In genomic region chr11:8263769-8264410, GRCh38 we compare ENCODE assay signal across 9 cellular contexts. TPM values are rescaled to one million over a fixed set of nuclear protein-coding genes. Genes with fewer than 3 reads are reported as not detected.
DNase-seq lines count a peak whose midpoint lies in the region; ATAC-seq and TF ChIP-seq lines count a peak whose summit lies in the region.
"Had no signal": no experiment of that assay in that cellular context is flagged by ENCODE, and none has a peak within 500 bp of the region (broad histone marks: within the 10 kb centered on the region; RNA-seq: fewer than 3 reads in every experiment).

TSS of gene LMO1 (minus strand) at chr11:8263878. CDS start at chr11:8263362, 516 bp downstream.

- peak within 1 kb of the TSS; percentile 68 for H3K4me3 Mint-ChIP-seq in activated T-cell treated with anti-CD3 and anti-CD28 coated beads, Interleukin-2, amount 50 U/mL, for 4 hours
- peak within 1 kb of the TSS; percentile 58 for H3K4me3 Mint-ChIP-seq in natural killer cell treated with Interleukin-12 subunit alpha and Interleukin-12 subunit beta and Interleukin-15 and Interleukin-18, amount 100 ng/mL, for 72 hours
- peak within 1 kb of the TSS; percentile 74 for H3K4me3 Mint-ChIP-seq in stimulated activated memory B cell treated with anti-CD40 and anti-IgM and Interleukin-4, amounts not matched to agents 10 μg/mL and 1 μg/mL and 100 μg/mL, for 72 hours

- TF ChIP-seq POLR2A in IMR-90 (IDR thresholded peaks at IDR 0.05; ENCODE audit: low read depth, low read length), result no peak

- H2AK9ac ChIP-seq in IMR-90 (replicated peaks; ENCODE audit: low read depth, low read length, poor library complexity), result peak within 1 kb of the TSS; percentile 56

- no peak within 1 kb of the TSS for H2BK120ac ChIP-seq in IMR-90 (ENCODE audit: low read depth, low read length)

- no peaks in the 10 kb centered on the region for H3K9me1 ChIP-seq in IMR-90 (ENCODE audit: insufficient read depth, low read length)

- H2BK20ac ChIP-seq in IMR-90 (ENCODE audit: low read depth, low read length), result no peak within 1 kb of the TSS

- POLR2A ChIA-PET in IMR-90 (lab: Charles Lee; ENCODE audit: unreplicated experiment), result no interaction called here

- H3K27ac Mint-ChIP-seq in natural killer cell treated with Interleukin-12 subunit alpha and Interleukin-12 subunit beta and Interleukin-15 and Interleukin-18, amount 100 ng/mL, for 72 hours, result no peak within 1 kb of the TSS
- H3K27ac Mint-ChIP-seq in stimulated activated memory B cell treated with anti-CD40 and anti-IgM and Interleukin-4, amounts not matched to agents 10 μg/mL and 1 μg/mL and 100 μg/mL, for 72 hours, result no peak within 1 kb of the TSS

- peaks cover 9% of the 10 kb centered on the region for H3K4me1 Mint-ChIP-seq in activated T-cell treated with anti-CD3 and anti-CD28 coated beads, Interleukin-2, amount 50 U/mL, for 4 hours (ENCODE audit: low read depth)
- peaks cover 10 to 14% of the 10 kb centered on the region in 2 donors for H3K4me1 Mint-ChIP-seq in natural killer cell treated with Interleukin-12 subunit alpha and Interleukin-12 subunit beta and Interleukin-15 and Interleukin-18, amount 100 ng/mL, for 72 hours (ENCODE audit: low read depth in 2 of 2)
- peaks cover 28% of the 10 kb centered on the region for H3K4me1 Mint-ChIP-seq in stimulated activated memory B cell treated with anti-CD40 and anti-IgM and Interleukin-4, amounts not matched to agents 10 μg/mL and 1 μg/mL and 100 μg/mL, for 72 hours

- H3K27ac ChIP-seq in BLaER1 treated with 17β-estradiol and CSF1 and Interleukin-3, amounts not matched to agents 10 nM and 100 nM, result no peak within 1 kb of the TSS
- no peak within 1 kb of the TSS for H3K27ac ChIP-seq in IMR-90 (ENCODE audit: insufficient read depth, low read length)

- BruUV-seq in IMR-90 (replicated peaks; lab: Mats Ljungman, UMichigan), result no TSS peak

- CTCF ChIA-PET in IMR-90 (lab: Yijun Ruan, JAX), result interaction anchor here (0.7 to 2.5 kb wide), 8 partner anchors 9 to 272 kb away, joined by 3 to 9 read pairs (median 4); no protein-coding TSS in a partner anchor

- H2AK5ac ChIP-seq in IMR-90 (ENCODE audit: low read depth, low read length), result no peak within 1 kb of the TSS

- H3K27me3 ChIP-seq in BLaER1 treated with 17β-estradiol and CSF1 and Interleukin-3, amounts not matched to agents 10 nM and 100 nM, result peaks cover 90 to 100% (median 95%) of the 10 kb centered on the region in 11 experiments
- H3K27me3 ChIP-seq in IMR-90 (ENCODE audit: control insufficient read depth, insufficient read depth, low read length), result peaks cover 84% of the 10 kb centered on the region

- TF ChIP-seq RAD21 in IMR-90 (IDR thresholded peaks at IDR 0.05; ENCODE audit: low read length), result peak; percentile 58

- dilution Hi-C loops in IMR-90 (cut with HindIII; ENCODE audit: low sequenced_read_pairs, unreplicated experiment), result no loop called here

- peak within 1 kb of the TSS; percentile 84 for H2AFZ ChIP-seq in IMR-90 (replicated peaks; ENCODE audit: low read length, poor library complexity)

- no peaks in the 10 kb centered on the region for H3K79me1 ChIP-seq in IMR-90 (ENCODE audit: low read depth in 1 of 2, low read length in 2 of 2)

- WGBS in IMR-90 (ENCODE audit: extremely low coverage in 2 of 2, insufficient read length in 1 of 2), 2 experiments, result 4% methylated on average over 12 of the region's 22 CpGs; no CpG with 5 or more reads in 1 of the 2 experiments

- H3K23ac ChIP-seq in IMR-90 (ENCODE audit: low read depth, low read length), result no peak within 1 kb of the TSS

- intact Hi-C loops in IMR-90 (cut with micrococcal nuclease), result loop anchor here (1.0 to 5.0 kb wide), 4 partner anchors 39 to 258 kb away; no protein-coding TSS in a partner anchor

- no peaks in the 10 kb centered on the region for H3K36me3 ChIP-seq in BLaER1 treated with 17β-estradiol and CSF1 and Interleukin-3, amounts not matched to agents 10 nM and 100 nM
- no peaks in the 10 kb centered on the region for H3K36me3 ChIP-seq in IMR-90 (ENCODE audit: control insufficient read depth, insufficient read depth, low read length)

- no peak within 1 kb of the TSS for H3K18ac ChIP-seq in IMR-90 (ENCODE audit: low read depth, low read length)

- H2BK15ac ChIP-seq in IMR-90 (ENCODE audit: low read depth, low read length), result no peak within 1 kb of the TSS

- H2BK5ac ChIP-seq in IMR-90 (ENCODE audit: low read depth, low read length, poor library complexity, severe bottlenecking), result no peak within 1 kb of the TSS

- H3K9me3 ChIP-seq in BLaER1 treated with 17β-estradiol and CSF1 and Interleukin-3, amounts not matched to agents 10 nM and 100 nM (replicated peaks in 1 of 11), result no peaks in the 10 kb centered on the region
- H3K9me3 ChIP-seq in IMR-90 (ENCODE audit: control insufficient read depth, insufficient read depth, low read length), result no peaks in the 10 kb centered on the region

- H4K91ac ChIP-seq in IMR-90 (ENCODE audit: insufficient read depth, low read depth, low read length), result no peak within 1 kb of the TSS

- H4K5ac ChIP-seq in IMR-90 (ENCODE audit: low read depth, low read length), result no peak within 1 kb of the TSS

- DNase-seq in IMR-90, result peak; percentile 62
- peak; percentile 69 for DNase-seq in OCI-M1 (lab: John Stamatoyannopoulos, UW)
- DNase-seq in activated T-cell treated with anti-CD3 and anti-CD28 coated beads, Interleukin-2, amount 50 U/mL, for 4 hours, result peak; percentile 62
- peak; percentile 68 for DNase-seq in fibroblast of mammary gland (ENCODE audit: low read depth)
- no peak for DNase-seq in natural killer cell treated with Interleukin-12 subunit alpha and Interleukin-12 subunit beta and Interleukin-15 and Interleukin-18, amount 100 ng/mL, for 72 hours (ENCODE audit: low spot score)

- no peak within 1 kb of the TSS for H3K4ac ChIP-seq in IMR-90 (ENCODE audit: low read depth, low read length)

- no peak within 1 kb of the TSS for H3K14ac ChIP-seq in IMR-90 (replicated peaks; ENCODE audit: low read depth, low read length)

- H3K27me3 Mint-ChIP-seq in activated T-cell treated with anti-CD3 and anti-CD28 coated beads, Interleukin-2, amount 50 U/mL, for 4 hours (ENCODE audit: low read depth), result peaks cover 79% of the 10 kb centered on the region
- H3K27me3 Mint-ChIP-seq in natural killer cell treated with Interleukin-12 subunit alpha and Interleukin-12 subunit beta and Interleukin-15 and Interleukin-18, amount 100 ng/mL, for 72 hours, result peaks cover 26 to 52% of the 10 kb centered on the region in 2 donors
- H3K27me3 Mint-ChIP-seq in stimulated activated memory B cell treated with anti-CD40 and anti-IgM and Interleukin-4, amounts not matched to agents 10 μg/mL and 1 μg/mL and 100 μg/mL, for 72 hours, result peaks cover 88% of the 10 kb centered on the region

- H3K36me3 Mint-ChIP-seq in activated T-cell treated with anti-CD3 and anti-CD28 coated beads, Interleukin-2, amount 50 U/mL, for 4 hours (ENCODE audit: insufficient read depth), result no peaks in the 10 kb centered on the region
- H3K36me3 Mint-ChIP-seq in natural killer cell treated with Interleukin-12 subunit alpha and Interleukin-12 subunit beta and Interleukin-15 and Interleukin-18, amount 100 ng/mL, for 72 hours, result no peaks in the 10 kb centered on the region
- H3K36me3 Mint-ChIP-seq in stimulated activated memory B cell treated with anti-CD40 and anti-IgM and Interleukin-4, amounts not matched to agents 10 μg/mL and 1 μg/mL and 100 μg/mL, for 72 hours, result no peaks in the 10 kb centered on the region

- H3K9me3 Mint-ChIP-seq in activated T-cell treated with anti-CD3 and anti-CD28 coated beads, Interleukin-2, amount 50 U/mL, for 4 hours, result no peaks in the 10 kb centered on the region
- H3K9me3 Mint-ChIP-seq in natural killer cell treated with Interleukin-12 subunit alpha and Interleukin-12 subunit beta and Interleukin-15 and Interleukin-18, amount 100 ng/mL, for 72 hours, result no peaks in the 10 kb centered on the region
- H3K9me3 Mint-ChIP-seq in stimulated activated memory B cell treated with anti-CD40 and anti-IgM and Interleukin-4, amounts not matched to agents 10 μg/mL and 1 μg/mL and 100 μg/mL, for 72 hours, result no peaks in the 10 kb centered on the region

- H3K4me3 ChIP-seq in BLaER1 treated with 17β-estradiol and CSF1 and Interleukin-3, amounts not matched to agents 10 nM and 100 nM, result peak within 1 kb of the TSS; percentile 48 to 69 (median 58)
- H3K4me3 ChIP-seq in IMR-90 (ENCODE audit: insufficient read depth, low read depth, low read length), result peak within 1 kb of the TSS; percentile 27
- no peak within 1 kb of the TSS for H3K4me3 ChIP-seq in fibroblast of mammary gland (ENCODE audit: control insufficient read depth, low read depth, low read length)

- H4K20me1 ChIP-seq in BLaER1 treated with 17β-estradiol and CSF1 and Interleukin-3, amounts not matched to agents 10 nM and 100 nM, result peaks cover 0 to 52% (median 11%) of the 10 kb centered on the region in 11 experiments; a peak in 13 of 22 replicates
- H4K20me1 ChIP-seq in IMR-90 (ENCODE audit: insufficient read depth, low read length), result no peaks in the 10 kb centered on the region

- TF ChIP-seq CTCF in IMR-90 (conservative IDR thresholded peaks at IDR 0.05; ENCODE audit: low read depth, low read length), result peak; percentile 77
- TF ChIP-seq CTCF in fibroblast of mammary gland (conservative IDR thresholded peaks at IDR 0.05; ENCODE audit: control insufficient read depth, insufficient read depth, low read depth, low read length), result peak; percentile 92

- H3K4me1 ChIP-seq in BLaER1 treated with 17β-estradiol and CSF1 and Interleukin-3, amounts not matched to agents 10 nM and 100 nM, result peaks cover 24 to 43% (median 39%) of the 10 kb centered on the region in 10 experiments
- no peaks in the 10 kb centered on the region; the same call in 1 of the 2 replicates for H3K4me1 ChIP-seq in IMR-90 (ENCODE audit: control insufficient read depth, insufficient read depth, low read length)

- H3K4me2 ChIP-seq in BLaER1 treated with 17β-estradiol and CSF1 and Interleukin-3, amounts not matched to agents 10 nM and 100 nM, result peak within 1 kb of the TSS; percentile 75 to 98 (median 93)
- H3K4me2 ChIP-seq in IMR-90 (ENCODE audit: low read depth, low read length), result peak within 1 kb of the TSS; percentile 88

- no peak within 1 kb of the TSS for H3K56ac ChIP-seq in IMR-90 (ENCODE audit: extremely low read depth, insufficient read depth, low read length)

- peak within 1 kb of the TSS in 8 of 11 experiments; percentile 5 to 59 (median 46); a peak in 11 of 22 replicates for H3K9ac ChIP-seq in BLaER1 treated with 17β-estradiol and CSF1 and Interleukin-3, amounts not matched to agents 10 nM and 100 nM
- H3K9ac ChIP-seq in IMR-90 (ENCODE audit: low read depth, low read length), result no peak within 1 kb of the TSS

- peak; percentile 74 for ATAC-seq in GM19452 (IDR thresholded peaks at IDR 0.05; ENCODE audit: unreplicated experiment)
- ATAC-seq in IMR-90 (ENCODE audit: low read depth), result peak; percentile 81
- peak; percentile 55 to 69 for ATAC-seq in activated T-cell treated with anti-CD3 and anti-CD28 coated beads, Interleukin-2, amount 50 U/mL, for 4 hours
- peak; percentile 63 to 66 for ATAC-seq in natural killer cell treated with Interleukin-12 subunit alpha and Interleukin-12 subunit beta and Interleukin-15 and Interleukin-18, amount 100 ng/mL, for 72 hours
- peak; percentile 77 for ATAC-seq in stimulated activated memory B cell treated with anti-CD40 and anti-IgM and Interleukin-4, amounts not matched to agents 10 μg/mL and 1 μg/mL and 100 μg/mL, for 72 hours

- in situ Hi-C loops in IMR-90 (cut with MboI; ENCODE audit: low sequenced_read_pairs), result no loop called here

- H4K8ac ChIP-seq in IMR-90 (ENCODE audit: low read depth in 2 of 2, low read length in 2 of 2), result no peak within 1 kb of the TSS

RNA-seq across cellular contexts. Expression of gene LMO1, which starts in this region (rescaled TPM):
- not detected in 2 replicates for total RNA-seq in IMR-90 (2012; rRNA removed)
- polyA plus RNA-seq in IMR-90 (2012; rRNA removed), result not detected in 2 replicates
- polyA plus RNA-seq in IMR-90 (2012; cell fraction: cytosol; rRNA removed), result not detected in 2 replicates
- polyA plus RNA-seq in IMR-90 (2012; cell fraction: nucleus; rRNA removed; ENCODE audit: low replicate concordance), result not detected in 2 replicates
- not detected for total RNA-seq in activated T-cell treated with anti-CD3 and anti-CD28 coated beads, Interleukin-2, amount 50 U/mL, for 4 hours
- not detected for total RNA-seq in natural killer cell treated with Interleukin-12 subunit alpha and Interleukin-12 subunit beta and Interleukin-15 and Interleukin-18, amount 100 ng/mL, for 72 hours
- total RNA-seq: T-helper 1 cell treated with Interleukin-12 subunit alpha and Interleukin-12 subunit beta and Interleukin-4 antibody, amounts not matched to agents 30 ng/mL and 1 ng/mL, for 36 hours had no signal

Comparison
In these comparisons a context has a peak if more than half of its experiments do, and no peak if none do; other contexts are left out.
1. Peak in DNase-seq, ATAC-seq, H3K4me3 ChIP-seq and H3K4me2 ChIP-seq in IMR-90; RNA of the gene not detected or under 1 TPM.
2. Peak in DNase-seq and ATAC-seq in activated T-cell treated with anti-CD3 and anti-CD28 coated beads, Interleukin-2, amount 50 U/mL, for 4 hours; RNA of the gene not detected or under 1 TPM.
3. Peak in ATAC-seq in natural killer cell treated with Interleukin-12 subunit alpha and Interleukin-12 subunit beta and Interleukin-15 and Interleukin-18, amount 100 ng/mL, for 72 hours; RNA of the gene not detected or under 1 TPM.